In the genomic region with DNA sequence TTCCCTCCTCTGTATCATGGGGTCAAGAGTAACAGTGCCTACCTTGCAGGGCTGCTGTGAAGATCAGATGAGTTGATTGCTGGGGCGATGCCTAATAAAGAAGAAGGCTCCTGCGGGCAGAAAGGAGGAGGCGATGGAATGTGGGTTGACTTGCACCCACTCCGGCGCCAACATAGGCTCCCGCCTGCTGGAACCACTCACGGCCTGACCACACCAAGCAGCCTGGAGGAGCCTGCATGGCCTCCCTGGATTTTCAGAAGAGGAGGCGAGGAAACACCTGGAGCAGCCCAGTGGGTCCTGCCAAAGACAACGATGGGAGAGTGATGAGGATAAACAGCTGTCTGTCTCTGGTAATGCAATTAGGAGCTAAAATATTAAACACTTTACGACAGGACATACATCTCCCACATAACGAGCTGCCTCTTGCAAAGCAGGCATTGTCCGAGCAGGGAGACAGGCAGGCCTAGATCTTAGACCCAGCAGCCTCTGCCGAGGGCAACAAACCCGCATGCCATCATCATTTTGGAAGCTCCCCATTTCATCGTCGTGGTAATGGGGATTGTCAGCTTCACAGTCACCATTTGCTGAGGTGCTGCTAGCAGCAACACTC, we compare ENCODE assay signal across 16 cellular contexts.
"Had no signal": no experiment of that assay in that cellular context is flagged by ENCODE, and none has a peak within 500 bp of the region (broad histone marks: within the 10 kb centered on the region; RNA-seq: fewer than 3 reads in every experiment).

No MANE protein-coding gene starts in this region.

- H3K4me1 ChIP-seq: body of pancreas, psoas muscle had no signal

- H3K9me3 ChIP-seq: body of pancreas, lower lobe of right lung, mucosa of descending colon, psoas muscle, vagina had no signal

- DNase-seq: activated CD4-positive, alpha-beta T cell treated with anti-CD3 and anti-CD28 coated beads for 4 hours; effector memory CD8-positive, alpha-beta T cell; erythroblast; lower lobe of right lung; mucosa of descending colon; naive thymus-derived CD8-positive, alpha-beta T cell; occipital lobe; stimulated activated CD4-positive, alpha-beta T cell treated with anti-CD3 and anti-CD28 coated beads, Interleukin-4, amount 100 ng/mL, for 24 hours; stimulated activated naive CD8-positive, alpha-beta T cell treated with anti-CD3 and anti-CD28 coated beads, Interleukin-15, amount 100 ng/mL, for 72 hours; T-cell had no signal

- H3K27ac ChIP-seq: body of pancreas, hepatocyte, lower lobe of right lung, psoas muscle, vagina, VCaP had no signal

- ATAC-seq: activated T-helper 17 cell treated with anti-CD3 and anti-CD28 coated beads, Interleukin-2, amount 50 U/mL, for 72 hours; body of pancreas; effector memory CD8-positive, alpha-beta T cell; lower lobe of right lung; mucosa of descending colon; naive thymus-derived CD8-positive, alpha-beta T cell; psoas muscle; stimulated activated naive CD8-positive, alpha-beta T cell treated with anti-CD3 and anti-CD28 coated beads, Interleukin-15, amount 100 ng/mL, for 72 hours; T-cell had no signal

- H3K4me3 ChIP-seq: body of pancreas, hepatocyte, lower lobe of right lung, mucosa of descending colon, psoas muscle, vagina had no signal

- H3K36me3 ChIP-seq: lower lobe of right lung, vagina had no signal
